In genomic region chr9:119667163-119667562, GRCh38 we compare ENCODE assay signal across 24 cellular contexts.
"Had no signal": no experiment of that assay in that cellular context is flagged by ENCODE, and none has a peak within 500 bp of the region (broad histone marks: within the 10 kb centered on the region; RNA-seq: fewer than 3 reads in every experiment).

No MANE protein-coding gene starts in this region.

- H3K4me3 ChIP-seq: dorsolateral prefrontal cortex, lower lobe of right lung, ovary, psoas muscle, right atrium auricular region, thoracic aorta, upper lobe of left lung had no signal

- H3K4me3 Mint-ChIP-seq: activated B cell treated with CpG ODN at 0.5 μM for 24 hours; activated CD4-positive, alpha-beta T cell treated with anti-CD3 and anti-CD28 coated beads for 36 hours; activated naive CD8-positive, alpha-beta T cell treated with anti-CD3 and anti-CD28 coated beads for 36 hours; effector memory CD8-positive, alpha-beta T cell; immature natural killer cell; mesothelial cell of epicardium; natural killer cell; T-helper 2 cell treated with Interferon-gamma antibody and Interleukin-4, amounts not matched to agents 5 μg/mL and 100 μg/mL, for 36 hours had no signal

- H3K4me1 Mint-ChIP-seq: activated B cell treated with CpG ODN at 0.5 μM for 24 hours; activated CD4-positive, alpha-beta T cell treated with anti-CD3 and anti-CD28 coated beads for 36 hours; activated naive CD8-positive, alpha-beta T cell treated with anti-CD3 and anti-CD28 coated beads for 36 hours; immature natural killer cell; mesothelial cell of epicardium; natural killer cell had no signal

- H3K27me3 Mint-ChIP-seq: activated CD4-positive, alpha-beta T cell treated with anti-CD3 and anti-CD28 coated beads for 36 hours; effector memory CD8-positive, alpha-beta T cell had no signal

- DNase-seq: activated B cell treated with CpG ODN at 0.5 μM for 24 hours; activated CD4-positive, alpha-beta T cell treated with anti-CD3 and anti-CD28 coated beads for 36 hours; activated CD4-positive, alpha-beta T cell treated with anti-CD3 and anti-CD28 coated beads, Interleukin-2, amount 50 U/mL, for 4 hours; activated CD8-positive, alpha-beta memory T cell treated with anti-CD3 and anti-CD28 coated beads for 24 hours; activated CD8-positive, alpha-beta memory T cell treated with anti-CD3 and anti-CD28 coated beads, Interleukin-2, amount 50 U/mL, for 4 hours; activated naive CD4-positive, alpha-beta T cell treated with Interleukin-2 at 50 U/mL for 16 hours; activated naive CD8-positive, alpha-beta T cell treated with anti-CD3 and anti-CD28 coated beads for 36 hours; activated T-cell treated with anti-CD3 and anti-CD28 coated beads, Interleukin-2, amount 50 U/mL, for 48 hours; central memory CD4-positive, alpha-beta T cell; dorsolateral prefrontal cortex; effector memory CD8-positive, alpha-beta T cell; immature natural killer cell; lower lobe of right lung; natural killer cell; ovary; psoas muscle; stimulated activated CD4-positive, alpha-beta T cell treated with anti-CD3 and anti-CD28 coated beads, Interleukin-4, amount 100 ng/mL, for 24 hours; stimulated activated naive CD4-positive, alpha-beta T cell treated with Interleukin-2 at 50 U/mL for 16 hours; upper lobe of left lung had no signal

- H3K9me3 ChIP-seq: lower lobe of right lung, ovary, psoas muscle, right atrium auricular region, thoracic aorta, upper lobe of left lung had no signal

- H3K36me3 ChIP-seq: lower lobe of right lung, ovary, right atrium auricular region, thoracic aorta, upper lobe of left lung had no signal

- H3K36me3 Mint-ChIP-seq: activated naive CD8-positive, alpha-beta T cell treated with anti-CD3 and anti-CD28 coated beads for 36 hours; immature natural killer cell; mesothelial cell of epicardium; natural killer cell had no signal

- H3K27me3 ChIP-seq: dorsolateral prefrontal cortex, ovary, right atrium auricular region, upper lobe of left lung had no signal

- H3K27ac ChIP-seq: dorsolateral prefrontal cortex, epithelial cell of prostate, lower lobe of right lung, ovary, psoas muscle, right atrium auricular region, thoracic aorta, upper lobe of left lung had no signal

- H3K9me3 Mint-ChIP-seq: activated B cell treated with CpG ODN at 0.5 μM for 24 hours; activated naive CD8-positive, alpha-beta T cell treated with anti-CD3 and anti-CD28 coated beads for 36 hours; mesothelial cell of epicardium; T-helper 2 cell treated with Interferon-gamma antibody and Interleukin-4, amounts not matched to agents 5 μg/mL and 100 μg/mL, for 36 hours had no signal

- H3K27ac Mint-ChIP-seq: activated B cell treated with CpG ODN at 0.5 μM for 24 hours; activated CD4-positive, alpha-beta T cell treated with anti-CD3 and anti-CD28 coated beads for 36 hours; activated naive CD8-positive, alpha-beta T cell treated with anti-CD3 and anti-CD28 coated beads for 36 hours; effector memory CD8-positive, alpha-beta T cell; immature natural killer cell; mesothelial cell of epicardium; natural killer cell; T-helper 2 cell treated with Interferon-gamma antibody and Interleukin-4, amounts not matched to agents 5 μg/mL and 100 μg/mL, for 36 hours had no signal
